ENCODE assay signal across 15 cellular contexts in the genomic region with DNA sequence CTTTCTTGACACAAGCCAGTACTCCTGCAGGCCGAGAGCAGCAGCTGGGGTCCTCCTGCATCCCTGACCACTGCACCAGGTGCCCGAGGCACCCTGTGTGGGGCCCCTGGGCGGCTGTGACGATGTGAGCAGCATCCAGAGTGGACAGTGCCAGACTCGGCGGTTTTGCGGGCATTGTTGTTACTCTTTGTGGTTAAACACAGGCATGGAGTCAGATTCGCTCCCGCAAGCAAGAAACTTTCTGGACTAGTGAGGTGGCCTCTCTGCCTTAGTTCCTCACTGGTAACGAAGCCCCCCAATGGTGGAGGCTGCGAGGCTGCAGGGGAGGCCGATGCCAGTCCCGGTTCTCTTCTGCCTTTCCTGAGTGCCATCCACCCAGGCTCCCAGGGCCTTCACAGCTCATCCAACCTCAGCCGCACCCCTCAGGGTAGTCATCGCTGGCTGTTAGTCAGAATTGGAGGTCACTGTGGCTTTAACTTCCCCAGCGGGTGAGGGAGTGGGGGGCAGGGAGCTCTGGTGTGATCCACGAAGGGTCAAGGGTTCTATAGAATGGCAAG. TPM values are rescaled to one million over a fixed set of nuclear protein-coding genes. Genes with fewer than 3 reads are reported as not detected.
DNase-seq lines count a peak whose midpoint lies in the region; ATAC-seq and TF ChIP-seq lines count a peak whose summit lies in the region.
"Had no signal": no experiment of that assay in that cellular context is flagged by ENCODE, and none has a peak within 500 bp of the region (broad histone marks: within the 10 kb centered on the region; RNA-seq: fewer than 3 reads in every experiment).

No MANE protein-coding gene starts in this region.

- DNase-seq in D341Med (ENCODE audit: low spot score) (peak; percentile 24), LHCN-M2 (ENCODE audit: low read depth) (peak; percentile 86), WERI-Rb-1 (no peak), mesenchymal stem cell (peak; percentile 2), middle frontal gyrus (ENCODE audit: extremely low spot score, low spot score) (no peak), GM23338 (ENCODE audit: low spot score) (no peak), NCI-H82 (lab: John Stamatoyannopoulos, UW) (no peak)
- no peak for DNase-seq in CD8-positive, alpha-beta memory T cell
- DNase-seq: activated gamma-delta T cell treated with Interleukin-2 at 50 U/mL for 16 hours; AML-193; effector CD8-positive, alpha-beta T cell; GOT3; immature natural killer cell; ovary had no signal

- no peaks in the 10 kb centered on the region for H3K79me1 ChIP-seq in mesenchymal stem cell (replicated peaks; ENCODE audit: low read length, poor library complexity, severe bottlenecking)

- H3K4me3 ChIP-seq in WERI-Rb-1 (ENCODE audit: low read depth, low read length) (no peak overlapping the region), mesenchymal stem cell (ENCODE audit: insufficient read depth in 1 of 2, low read depth in 1 of 2, low read length in 2 of 2) (no peak overlapping the region), GM23338 (no peak overlapping the region)
- H3K4me3 ChIP-seq in CD8-positive, alpha-beta memory T cell (ENCODE audit: low read length) = no peak overlapping the region
- H3K4me3 ChIP-seq: ovary, SK-N-MC had no signal

- H4K91ac ChIP-seq in mesenchymal stem cell (ENCODE audit: low read length) = no peak overlapping the region

- H3K14ac ChIP-seq in mesenchymal stem cell (ENCODE audit: low read length in 2 of 2) = no peak overlapping the region

- H3K4me1 ChIP-seq in mesenchymal stem cell (ENCODE audit: control insufficient read depth, insufficient read depth, low read depth, low read length) = peaks cover 21% of the 10 kb centered on the region
- no peaks in the 10 kb centered on the region for H3K4me1 ChIP-seq in CD8-positive, alpha-beta memory T cell (ENCODE audit: insufficient read depth, low read length)
- no peaks in the 10 kb centered on the region for H3K4me1 ChIP-seq in GM23338 (ENCODE audit: insufficient read depth)

- H3K27me3 ChIP-seq in WERI-Rb-1 (ENCODE audit: insufficient read depth, low read depth, severe bottlenecking) (no peaks in the 10 kb centered on the region), mesenchymal stem cell (ENCODE audit: control insufficient read depth in 1 of 2, insufficient read depth in 1 of 2, low read length in 2 of 2) (peaks cover 41% of the 10 kb centered on the region in 2 experiments), GM23338 (ENCODE audit: insufficient read depth) (peaks cover 26% of the 10 kb centered on the region)
- peaks cover 7% of the 10 kb centered on the region for H3K27me3 ChIP-seq in CD8-positive, alpha-beta memory T cell (ENCODE audit: insufficient read depth, low read length, poor library complexity, severe bottlenecking)
- H3K27me3 ChIP-seq: ovary had no signal

- H2BK12ac ChIP-seq in mesenchymal stem cell (ENCODE audit: low read length in 2 of 2) = no peak overlapping the region

- POLR2A ChIA-PET in CD8-positive, alpha-beta memory T cell (lab: Charles Lee) = no interaction called here

- no peak overlapping the region for H2BK5ac ChIP-seq in mesenchymal stem cell (ENCODE audit: low read depth, low read length, poor library complexity, severe bottlenecking)

- H3K9me3 ChIP-seq in WERI-Rb-1 (ENCODE audit: severe bottlenecking) (no peaks in the 10 kb centered on the region), mesenchymal stem cell (ENCODE audit: control insufficient read depth, low read length) (no peaks in the 10 kb centered on the region)
- H3K9me3 ChIP-seq in CD8-positive, alpha-beta memory T cell (ENCODE audit: low read length) = no peaks in the 10 kb centered on the region
- H3K9me3 ChIP-seq: ovary had no signal

- peaks cover 22 to 32% of the 10 kb centered on the region in 2 donors for H3K27me3 Mint-ChIP-seq in CD8-positive, alpha-beta memory T cell
- H3K27me3 Mint-ChIP-seq in GM23338 (ENCODE audit: insufficient read depth, low read depth, poor library complexity) = peaks cover 24% of the 10 kb centered on the region

- H3K9me2 ChIP-seq in GM23338 (ENCODE audit: insufficient read depth) = no peaks in the 10 kb centered on the region

- H3K9ac ChIP-seq in mesenchymal stem cell (ENCODE audit: low read length) = no peak overlapping the region

- no peaks in the 10 kb centered on the region for H3K79me2 ChIP-seq in GM23338 (replicated peaks; ENCODE audit: insufficient read depth)

- no peak overlapping the region for H2AK5ac ChIP-seq in mesenchymal stem cell (ENCODE audit: low read length, severe bottlenecking)

- peaks cover 0 to 7% (median 1%) of the 10 kb centered on the region in 3 donors for H3K4me1 Mint-ChIP-seq in CD8-positive, alpha-beta memory T cell
- peaks cover 6% of the 10 kb centered on the region; the same call in 2 of the 3 replicates for H3K4me1 Mint-ChIP-seq in GM23338
- H3K4me1 Mint-ChIP-seq: immature natural killer cell had no signal

- no peak overlapping the region for H3K27ac Mint-ChIP-seq in CD8-positive, alpha-beta memory T cell
- no peak overlapping the region for H3K27ac Mint-ChIP-seq in GM23338
- H3K27ac Mint-ChIP-seq: immature natural killer cell had no signal

- no peak for ATAC-seq in GM23338

- CTCF ChIA-PET in CD8-positive, alpha-beta memory T cell (lab: Charles Lee) = no interaction called here

- H2BK15ac ChIP-seq in mesenchymal stem cell (ENCODE audit: low read depth, poor library complexity, severe bottlenecking) = no peak overlapping the region

- H3K4ac ChIP-seq in mesenchymal stem cell (ENCODE audit: low read depth in 1 of 2, low read length in 2 of 2) = no peak overlapping the region

- peaks cover 3% of the 10 kb centered on the region; the same call in 1 of the 2 replicates for H3F3A ChIP-seq in GM23338 (replicated peaks; ENCODE audit: low read depth)

- no peak overlapping the region for H3K18ac ChIP-seq in mesenchymal stem cell (ENCODE audit: low read depth in 1 of 2, low read length in 2 of 2)

- no peaks in the 10 kb centered on the region for H3K9me3 Mint-ChIP-seq in CD8-positive, alpha-beta memory T cell
- no peaks in the 10 kb centered on the region for H3K9me3 Mint-ChIP-seq in GM23338
- H3K9me3 Mint-ChIP-seq: immature natural killer cell had no signal

- no peaks in the 10 kb centered on the region for H4K20me1 ChIP-seq in GM23338 (replicated peaks; ENCODE audit: insufficient read depth)

- H4K8ac ChIP-seq in mesenchymal stem cell (ENCODE audit: low read length) = no peak overlapping the region

- 79% methylated on average over 16 of the region's 17 CpGs for WGBS in mesenchymal stem cell

- no peak overlapping the region for H3K4me2 ChIP-seq in mesenchymal stem cell (ENCODE audit: low read length, poor library complexity, severe bottlenecking)
- H3K4me2 ChIP-seq in GM23338 = no peak overlapping the region

- H3K27ac ChIP-seq in WERI-Rb-1 (peak overlapping the region; percentile 74), mesenchymal stem cell (ENCODE audit: low read length, poor library complexity, severe bottlenecking) (no peak overlapping the region), GM23338 (ENCODE audit: low read depth) (no peak overlapping the region)
- no peak overlapping the region for H3K27ac ChIP-seq in CD8-positive, alpha-beta memory T cell (ENCODE audit: low read depth, low read length)
- H3K27ac ChIP-seq: ovary, SK-N-MC had no signal

- no peak for TF ChIP-seq CTCF in WERI-Rb-1 (IDR thresholded peaks at IDR 0.05; ENCODE audit: low read depth, low read length)
- no peak for TF ChIP-seq CTCF in GM23338 (conservative IDR thresholded peaks at IDR 0.05; ENCODE audit: low read depth in 2 of 2)

- no peak overlapping the region for H2BK120ac ChIP-seq in mesenchymal stem cell (ENCODE audit: low read depth, low read length)

- H3K36me3 Mint-ChIP-seq in CD8-positive, alpha-beta memory T cell = no peaks in the 10 kb centered on the region
- no peaks in the 10 kb centered on the region for H3K36me3 Mint-ChIP-seq in GM23338 (ENCODE audit: low read depth)
- H3K36me3 Mint-ChIP-seq: immature natural killer cell had no signal

- H2AFZ ChIP-seq in mesenchymal stem cell (ENCODE audit: low read depth, low read length) = no peak overlapping the region
- no peak overlapping the region for H2AFZ ChIP-seq in GM23338

- H3K36me3 ChIP-seq in WERI-Rb-1 = peaks cover 10% of the 10 kb centered on the region
- H3K36me3 ChIP-seq in mesenchymal stem cell (ENCODE audit: control insufficient read depth in 1 of 2, insufficient read depth in 2 of 2, low read depth in 1 of 2, low read length in 2 of 2) = no peaks in the 10 kb centered on the region
- no peaks in the 10 kb centered on the region for H3K36me3 ChIP-seq in CD8-positive, alpha-beta memory T cell (ENCODE audit: insufficient read depth, low read length)
- no peaks in the 10 kb centered on the region for H3K36me3 ChIP-seq in GM23338 (ENCODE audit: insufficient read depth)
- H3K36me3 ChIP-seq: ovary had no signal

- no peak overlapping the region for H3K4me3 Mint-ChIP-seq in CD8-positive, alpha-beta memory T cell
- H3K4me3 Mint-ChIP-seq in GM23338 = no peak overlapping the region
- H3K4me3 Mint-ChIP-seq: immature natural killer cell had no signal

- H3K23ac ChIP-seq in mesenchymal stem cell (ENCODE audit: low read length in 2 of 2) = peak overlapping the region in 1 of 2 experiments; percentile 32

RNA-seq across cellular contexts. Expression of a gene that starts 3.7 kb away (rescaled TPM):
- total RNA-seq in LHCN-M2 (2014; rRNA removed) = 4.9 and 11.1 TPM in 2 replicates
- 0.28 TPM for polyA plus RNA-seq in LHCN-M2 (2012)
- polyA plus RNA-seq in mesenchymal stem cell (2013, experiment 1 of 2) = 0.06 TPM
- 0.10 TPM for polyA plus RNA-seq in mesenchymal stem cell (2013, experiment 2 of 2)
- total RNA-seq in CD8-positive, alpha-beta memory T cell = not detected
- not detected for polyA plus RNA-seq in CD8-positive, alpha-beta memory T cell
- total RNA-seq in GM23338 (2014; rRNA removed; shearing (Covaris generic)) = 1.4 and 3.2 TPM in 2 replicates
- polyA plus RNA-seq in GM23338 (2016; fragmentation: Nextera tagmentation; extraction: Ambion mirVana) = 2.0 and 3.9 TPM in 2 replicates

RNA-seq across cellular contexts. Expression of a gene that starts 48.2 kb away (rescaled TPM):
- total RNA-seq in LHCN-M2 (2014; rRNA removed) = 62.3 and 67.6 TPM in 2 replicates
- polyA plus RNA-seq in LHCN-M2 (2012) = 21.5 TPM
- 3.0 TPM for polyA plus RNA-seq in mesenchymal stem cell (2013, experiment 1 of 2)
- 2.6 TPM for polyA plus RNA-seq in mesenchymal stem cell (2013, experiment 2 of 2)
- total RNA-seq in CD8-positive, alpha-beta memory T cell = 100 to 1,000 TPM in 1 of 2 experiments, 10 to 100 TPM in 1; 99.0 to 101 TPM
- 0.17 TPM for polyA plus RNA-seq in CD8-positive, alpha-beta memory T cell
- total RNA-seq in GM23338 (2014; rRNA removed; shearing (Covaris generic)) = 23.8 and 29.0 TPM in 2 replicates
- polyA plus RNA-seq in GM23338 (2016; fragmentation: Nextera tagmentation; extraction: Ambion mirVana) = 30.3 and 30.4 TPM in 2 replicates

RNA-seq across cellular contexts. Expression of a gene that starts 48.9 kb away (rescaled TPM):
- 81.3 and 82.5 TPM in 2 replicates for total RNA-seq in LHCN-M2 (2014; rRNA removed)
- 107 TPM for polyA plus RNA-seq in LHCN-M2 (2012)
- polyA plus RNA-seq in mesenchymal stem cell (2013, experiment 1 of 2) = 119 TPM
- polyA plus RNA-seq in mesenchymal stem cell (2013, experiment 2 of 2) = 115 TPM
- total RNA-seq in CD8-positive, alpha-beta memory T cell = 10 to 100 TPM; 87.3 to 88.8 TPM
- polyA plus RNA-seq in CD8-positive, alpha-beta memory T cell = 82.7 TPM
- total RNA-seq in GM23338 (2014; rRNA removed; shearing (Covaris generic)) = 53.5 and 54.1 TPM in 2 replicates
- 80.3 and 93.8 TPM in 2 replicates for polyA plus RNA-seq in GM23338 (2016; fragmentation: Nextera tagmentation; extraction: Ambion mirVana)

Comparison
In these comparisons a context has a peak if more than half of its experiments do, and no peak if none do; other contexts are left out.
1. DNase-seq: peak in D341Med (single experiment), LHCN-M2 (single experiment) and mesenchymal stem cell (single experiment); none in WERI-Rb-1 (single experiment), middle frontal gyrus (single experiment), CD8-positive, alpha-beta memory T cell (0 of 5), GM23338 (single experiment) and NCI-H82 (single experiment).